ENCODE assay signal across 8 cellular contexts in the genomic region with DNA sequence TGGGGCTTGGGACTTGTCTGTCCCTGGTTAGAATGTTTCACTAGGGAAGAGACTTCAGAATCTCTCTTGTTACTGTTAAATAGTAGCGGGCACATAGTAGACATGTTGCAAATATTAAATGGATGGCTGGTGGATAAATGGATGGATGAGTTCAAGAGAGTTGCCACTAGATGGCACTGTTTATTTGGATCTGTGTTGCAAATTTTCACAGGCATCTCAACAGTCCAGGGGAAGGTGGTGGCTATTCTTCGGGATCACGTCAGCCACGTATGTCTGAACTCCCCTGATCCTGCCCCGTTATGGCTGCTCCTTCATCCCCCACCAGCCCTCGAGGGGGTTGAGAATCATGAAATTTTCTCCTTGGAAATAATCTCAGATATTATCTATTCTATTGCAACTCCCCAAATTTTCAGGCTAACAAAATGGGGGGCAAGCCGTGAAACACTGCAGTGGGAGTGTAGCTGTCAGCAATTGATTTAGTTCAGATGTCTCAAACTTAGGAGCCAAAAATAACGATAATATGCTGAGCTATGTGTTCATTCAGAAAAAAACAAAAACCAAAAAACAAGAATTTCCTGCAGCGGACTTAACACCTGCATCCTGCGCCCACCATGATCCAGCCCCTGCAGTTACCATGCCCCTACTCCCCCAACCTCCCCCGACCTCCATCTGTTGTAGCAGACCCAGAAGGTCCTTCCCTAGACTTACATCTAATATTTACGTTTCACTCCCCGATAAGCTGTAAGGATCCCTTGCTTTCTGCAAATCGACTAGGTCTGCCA. TPM values are rescaled to one million over a fixed set of nuclear protein-coding genes. Genes with fewer than 3 reads are reported as not detected.
DNase-seq lines count a peak whose midpoint lies in the region; TF ChIP-seq lines count a peak whose summit lies in the region.

No MANE protein-coding gene starts in this region.

- H3K27me3 ChIP-seq in kidney epithelial cell (ENCODE audit: control insufficient read depth, insufficient read depth, low read length) (no peaks in the 10 kb centered on the region), stomach smooth muscle (ENCODE audit: control insufficient read depth in 1 of 2, insufficient read depth in 2 of 2, low read length in 2 of 2) (no peaks in the 10 kb centered on the region)

- CTCF ChIA-PET in HEK293T (lab: Yijun Ruan, JAX): interaction anchor here (0.6 to 2.8 kb wide), 7 partner anchors 10 to 325 kb away, joined by 3 to 7 read pairs (median 4); no protein-coding TSS in a partner anchor

- H3K4me1 ChIP-seq in stomach smooth muscle (ENCODE audit: control insufficient read depth, insufficient read depth, low read length): peaks cover 15% of the 10 kb centered on the region

- DNase-seq in AG08395 (ENCODE audit: low spot score) (peak; percentile 82), GM12864 (ENCODE audit: low read depth) (peak; percentile 39), HEK293T (ENCODE audit: extremely low spot score) (peak; percentile 79), LoVo (ENCODE audit: low spot score) (peak; percentile 87), RPMI7951 (ENCODE audit: low read depth) (peak; percentile 80), T47D (ENCODE audit: low read depth in 1 of 2, low spot score in 1 of 2) (peak; percentile 60 to 89), kidney epithelial cell (ENCODE audit: low read depth) (no peak)

- POLR2A ChIA-PET in HEK293T (lab: Yijun Ruan, JAX): no interaction called here

- no peak overlapping the region for H3K27ac ChIP-seq in stomach smooth muscle (ENCODE audit: low read length)

- H3K4me3 ChIP-seq in GM12864 (ENCODE audit: low read depth, low read length) (no peak overlapping the region; the same call in 1 of the 2 replicates), kidney epithelial cell (ENCODE audit: low read depth, low read length) (no peak overlapping the region), stomach smooth muscle (ENCODE audit: low read length in 2 of 2) (peak overlapping the region; percentile 38 to 67)

- H3K36me3 ChIP-seq in kidney epithelial cell (ENCODE audit: control insufficient read depth, insufficient read depth, low read length) (no peaks in the 10 kb centered on the region), stomach smooth muscle (ENCODE audit: control insufficient read depth in 2 of 2, insufficient read depth in 2 of 2, low read length in 2 of 2) (no peaks in the 10 kb centered on the region)

- in situ Hi-C loops in T47D (cut with HindIII; ENCODE audit: low pct_unique_long_range_greater_than_20kb, low sequenced_read_pairs): no loop called here

- H3K9me3 ChIP-seq in stomach smooth muscle (ENCODE audit: control insufficient read depth in 2 of 2, low read length in 2 of 2): no peaks in the 10 kb centered on the region

- TF ChIP-seq CTCF in GM12864 (IDR thresholded peaks at IDR 0.05; ENCODE audit: low read depth, low read length, missing control alignments) (peak; percentile 70), kidney epithelial cell (IDR thresholded peaks at IDR 0.05; ENCODE audit: insufficient read depth, low read length, poor library complexity, severe bottlenecking) (peak; percentile 54)

- peak overlapping the region in 1 of 2 donors; percentile 55 for H3K9ac ChIP-seq in stomach smooth muscle (ENCODE audit: low read length in 2 of 2)

TF ChIP-seq in HEK293T, 16 proteins besides CTCF, POLR2A, EP300 and RAD21:
- TF ChIP-seq, protein P1, sequence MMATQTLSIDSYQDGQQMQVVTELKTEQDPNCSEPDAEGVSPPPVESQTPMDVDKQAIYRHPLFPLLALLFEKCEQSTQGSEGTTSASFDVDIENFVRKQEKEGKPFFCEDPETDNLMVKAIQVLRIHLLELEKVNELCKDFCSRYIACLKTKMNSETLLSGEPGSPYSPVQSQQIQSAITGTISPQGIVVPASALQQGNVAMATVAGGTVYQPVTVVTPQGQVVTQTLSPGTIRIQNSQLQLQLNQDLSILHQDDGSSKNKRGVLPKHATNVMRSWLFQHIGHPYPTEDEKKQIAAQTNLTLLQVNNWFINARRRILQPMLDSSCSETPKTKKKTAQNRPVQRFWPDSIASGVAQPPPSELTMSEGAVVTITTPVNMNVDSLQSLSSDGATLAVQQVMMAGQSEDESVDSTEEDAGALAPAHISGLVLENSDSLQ (IDR thresholded peaks at IDR 0.05): no peak
- TF ChIP-seq HDGF (IDR thresholded peaks at IDR 0.05; ENCODE audit: borderline replicate concordance): no peak
- no peak for TF ChIP-seq ARNT (IDR thresholded peaks at IDR 0.05)
- no peak for TF ChIP-seq ZNF384 (IDR thresholded peaks at IDR 0.05)
- no peak for TF ChIP-seq SP1 (IDR thresholded peaks at IDR 0.05)
- no peak for TF ChIP-seq BHLHE40 (IDR thresholded peaks at IDR 0.05; ENCODE audit: borderline replicate concordance)
- no peak for TF ChIP-seq LEF1 (IDR thresholded peaks at IDR 0.05; ENCODE audit: borderline replicate concordance)
- TF ChIP-seq FOXK2 (IDR thresholded peaks at IDR 0.05): no peak
- TF ChIP-seq NFRKB (IDR thresholded peaks at IDR 0.05): no peak
- no peak for TF ChIP-seq ELF4 (IDR thresholded peaks at IDR 0.05)
TF ChIP-seq in HEK293T: peak in this region for 0.

RNA-seq across cellular contexts. Expression of gene BIRC3, which starts 29.1 kb away (rescaled TPM):
- 4.8 and 9.3 TPM in 2 replicates for total RNA-seq in RPMI7951 (2014; rRNA removed; shearing (Covaris generic))
- total RNA-seq in kidney epithelial cell: 7.2 and 10.0 TPM in 2 replicates

RNA-seq across cellular contexts. Expression of gene BIRC2, which starts 58.9 kb away (rescaled TPM):
- 79.0 and 98.2 TPM in 2 replicates for total RNA-seq in RPMI7951 (2014; rRNA removed; shearing (Covaris generic))
- 63.9 and 68.1 TPM in 2 replicates for total RNA-seq in kidney epithelial cell

Comparison
In these comparisons a context has a peak if more than half of its experiments do, and no peak if none do; other contexts are left out.
1. H3K4me3 ChIP-seq: peak in stomach smooth muscle (2 of 2); none in GM12864 (single experiment) and kidney epithelial cell (single experiment).